ENCODE assay signal across 8 cellular contexts in the genomic region with DNA sequence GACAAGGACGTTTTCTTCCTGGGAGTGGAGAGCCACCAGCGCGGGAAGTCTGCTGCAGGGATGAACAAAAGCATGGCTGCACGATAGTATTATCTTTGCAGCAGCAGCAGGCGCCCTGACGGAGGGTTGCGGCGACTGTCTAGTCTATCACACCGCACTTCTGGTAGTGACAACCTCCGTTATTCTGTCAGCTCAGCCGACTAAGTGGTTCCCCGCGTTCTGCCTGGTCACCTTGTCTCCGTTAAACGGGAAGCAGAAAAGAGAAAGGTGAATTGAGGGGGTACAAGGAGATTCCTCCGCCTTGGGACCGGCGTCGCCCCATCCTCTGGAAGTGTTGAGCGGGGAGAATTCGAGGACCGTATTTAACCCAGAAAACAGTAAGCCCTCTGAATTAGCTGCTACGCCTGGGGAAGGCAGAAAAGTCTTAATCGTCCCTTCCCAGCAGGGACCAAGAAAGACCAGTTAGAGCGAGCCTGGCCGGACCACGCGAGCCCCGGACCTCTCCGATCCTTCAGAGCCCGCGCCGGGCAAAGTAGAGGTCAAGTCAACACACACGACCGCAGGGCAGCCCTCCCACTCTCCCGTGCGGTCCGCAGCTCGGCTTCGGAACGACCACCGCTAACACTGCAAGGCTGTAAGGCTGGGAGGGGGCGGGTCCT.
DNase-seq lines count a peak whose midpoint lies in the region; ATAC-seq lines count a peak whose summit lies in the region.

No MANE protein-coding gene starts in this region.

- H3K4me3 Mint-ChIP-seq in stimulated activated naive CD8-positive, alpha-beta T cell treated with anti-CD3 and anti-CD28 coated beads, Interleukin-15, Interleukin-2, amounts not matched to agents 100 ng/mL and 50 ng/mL, for 24 hours: peak overlapping the region; percentile 93

- H3K36me3 Mint-ChIP-seq in stimulated activated naive CD8-positive, alpha-beta T cell treated with anti-CD3 and anti-CD28 coated beads, Interleukin-15, Interleukin-2, amounts not matched to agents 100 ng/mL and 50 ng/mL, for 24 hours (ENCODE audit: low read depth): no peaks in the 10 kb centered on the region

- peak; percentile 11 to 89 for DNase-seq in NCI-H187 (lab: John Stamatoyannopoulos, UW)
- peak; percentile 11 for DNase-seq in activated CD4-positive, CD25-positive, alpha-beta regulatory T cell treated with anti-CD3 and anti-CD28 coated beads, Interleukin-2, amount 50 U/mL, for 16 hours (ENCODE audit: low read depth, low spot score)
- peak; percentile 20 to 40 (median 22) for DNase-seq in effector memory CD4-positive, alpha-beta T cell
- no peak for DNase-seq in amniotic stem cell (lab: John Stamatoyannopoulos, UW)

- ATAC-seq in GM18511 (IDR thresholded peaks at IDR 0.05; ENCODE audit: unreplicated experiment) (peak; percentile 21), HG02840 (IDR thresholded peaks at IDR 0.05; ENCODE audit: low FRiP score, unreplicated experiment) (peak; percentile 20)

- H3K27me3 Mint-ChIP-seq in stimulated activated naive CD8-positive, alpha-beta T cell treated with anti-CD3 and anti-CD28 coated beads, Interleukin-15, Interleukin-2, amounts not matched to agents 100 ng/mL and 50 ng/mL, for 24 hours: peaks cover 18% of the 10 kb centered on the region

- no peaks in the 10 kb centered on the region for H3K27me3 ChIP-seq in effector memory CD4-positive, alpha-beta T cell (replicated peaks; ENCODE audit: control insufficient read depth, insufficient read depth, low read length, poor library complexity, severe bottlenecking)
- H3K27me3 ChIP-seq in mucosa of stomach (ENCODE audit: control insufficient read depth, insufficient read depth, low read length): no peaks in the 10 kb centered on the region

- no peaks in the 10 kb centered on the region for H3K36me3 ChIP-seq in effector memory CD4-positive, alpha-beta T cell (ENCODE audit: control insufficient read depth, insufficient read depth, low read length)
- no peaks in the 10 kb centered on the region for H3K36me3 ChIP-seq in mucosa of stomach (ENCODE audit: control insufficient read depth, insufficient read depth, low read length)

- H3K4me3 ChIP-seq in effector memory CD4-positive, alpha-beta T cell (ENCODE audit: insufficient read depth, low read depth, low read length, poor library complexity, severe bottlenecking): peak overlapping the region; percentile 98
- H3K4me3 ChIP-seq in mucosa of stomach (ENCODE audit: low read length): peak overlapping the region; percentile 48

- no peak overlapping the region for H3K27ac Mint-ChIP-seq in stimulated activated naive CD8-positive, alpha-beta T cell treated with anti-CD3 and anti-CD28 coated beads, Interleukin-15, Interleukin-2, amounts not matched to agents 100 ng/mL and 50 ng/mL, for 24 hours

- H3K27ac ChIP-seq in effector memory CD4-positive, alpha-beta T cell (ENCODE audit: insufficient read depth, low read length, poor library complexity, severe bottlenecking): peak overlapping the region; percentile 82

- no peaks in the 10 kb centered on the region for H3K9me3 ChIP-seq in effector memory CD4-positive, alpha-beta T cell (ENCODE audit: control insufficient read depth, low read length)
- H3K9me3 ChIP-seq in mucosa of stomach (ENCODE audit: control insufficient read depth, low read length): no peaks in the 10 kb centered on the region

- H3K9me3 Mint-ChIP-seq in stimulated activated naive CD8-positive, alpha-beta T cell treated with anti-CD3 and anti-CD28 coated beads, Interleukin-15, Interleukin-2, amounts not matched to agents 100 ng/mL and 50 ng/mL, for 24 hours: no peaks in the 10 kb centered on the region

- peak overlapping the region; percentile 68 for H3K9ac ChIP-seq in mucosa of stomach (ENCODE audit: low read length)

- peaks cover 9% of the 10 kb centered on the region for H3K4me1 ChIP-seq in effector memory CD4-positive, alpha-beta T cell (ENCODE audit: control insufficient read depth, insufficient read depth, low read length, poor library complexity, severe bottlenecking)
- peaks cover 6% of the 10 kb centered on the region for H3K4me1 ChIP-seq in mucosa of stomach (ENCODE audit: control insufficient read depth, insufficient read depth, low read length)

- peaks cover 21% of the 10 kb centered on the region for H3K4me1 Mint-ChIP-seq in stimulated activated naive CD8-positive, alpha-beta T cell treated with anti-CD3 and anti-CD28 coated beads, Interleukin-15, Interleukin-2, amounts not matched to agents 100 ng/mL and 50 ng/mL, for 24 hours (ENCODE audit: low read depth)
